ENCODE assay signal across 9 cellular contexts in genomic region chr17:78323821-78324390, GRCh38. TPM values are rescaled to one million over a fixed set of nuclear protein-coding genes. Genes with fewer than 3 reads are reported as not detected.
A peak's percentile ranks its signal among the peaks of the same experiment; 100 is the strongest.
DNase-seq lines count a peak whose midpoint lies in the region; ATAC-seq and TF ChIP-seq lines count a peak whose summit lies in the region.
"Had no signal": no experiment of that assay in that cellular context is flagged by ENCODE, and none has a peak within 500 bp of the region (broad histone marks: within the 10 kb centered on the region; RNA-seq: fewer than 3 reads in every experiment).

No MANE protein-coding gene starts in this region.

- peaks cover 35% of the 10 kb centered on the region for H3K4me1 Mint-ChIP-seq in brain

- 43 to 46% methylated on average over 4 to 7 of the region's 7 CpGs for WGBS in upper lobe of left lung, 2 donors

- TF ChIP-seq POLR2A in upper lobe of left lung (IDR thresholded peaks at IDR 0.05): no peak

- intact Hi-C loops in left ventricle myocardium inferior (cut with micrococcal nuclease): no loop called here
- intact Hi-C loops in Right ventricle myocardium inferior (cut with DNase I): loop anchor here (1.0 kb wide), 1 partner anchor 18 kb away; no protein-coding TSS in a partner anchor

- no peak for TF ChIP-seq CTCF in left ventricle myocardium inferior (IDR thresholded peaks at IDR 0.05; ENCODE audit: borderline replicate concordance)
- no peak for TF ChIP-seq CTCF in brain (conservative IDR thresholded peaks at IDR 0.05)
- TF ChIP-seq CTCF in upper lobe of left lung (IDR thresholded peaks at IDR 0.05): no peak

- H3K27me3 ChIP-seq in left ventricle myocardium inferior (ENCODE audit: low read depth): no peaks in the 10 kb centered on the region
- no peaks in the 10 kb centered on the region for H3K27me3 ChIP-seq in upper lobe of left lung

- TF ChIP-seq EP300 in upper lobe of left lung (IDR thresholded peaks at IDR 0.05): no peak

- peaks cover 12% of the 10 kb centered on the region for H3K27me3 Mint-ChIP-seq in brain

- peak overlapping the region; percentile 72 to 98 (median 96) for H3K27ac Mint-ChIP-seq in brain

- no peaks in the 10 kb centered on the region for H3K9me3 Mint-ChIP-seq in brain
- H3K9me3 Mint-ChIP-seq: naive B cell had no signal

- ATAC-seq in Right ventricle myocardium inferior: no peak
- no peak for ATAC-seq in upper lobe of left lung (ENCODE audit: low FRiP score in 2 of 2)

- H3K4me1 ChIP-seq in left ventricle myocardium inferior (peaks cover 42% of the 10 kb centered on the region), upper lobe of left lung (peaks cover 17 to 39% (median 36%) of the 10 kb centered on the region in 4 donors)

- H3K36me3 Mint-ChIP-seq in brain: no peaks in the 10 kb centered on the region
- H3K36me3 Mint-ChIP-seq: naive B cell had no signal

- H3K4me3 ChIP-seq in left ventricle myocardium inferior (peak overlapping the region; percentile 32), upper lobe of left lung (peak overlapping the region in 1 of 4 donors; percentile 5)

- peak overlapping the region; percentile 50 to 72 (median 64) for H3K4me3 Mint-ChIP-seq in brain

- H3K27ac ChIP-seq in left ventricle myocardium inferior (replicated peaks) (peak overlapping the region; percentile 92), upper lobe of left lung (peak overlapping the region; percentile 77 to 93 (median 86))

- H3K36me3 ChIP-seq in left ventricle myocardium inferior (no peaks in the 10 kb centered on the region), upper lobe of left lung (no peaks in the 10 kb centered on the region)

- no peak for DNase-seq in left ventricle myocardium inferior
- DNase-seq in Right ventricle myocardium inferior (ENCODE audit: missing footprints): no peak
- peak; percentile 58 for DNase-seq in myocyte (ENCODE audit: low read depth)
- DNase-seq in upper lobe of left lung: no peak
- no peak for DNase-seq in iPS-NIHi11 (ENCODE audit: low spot score)
- DNase-seq in HUDEP-2 (lab: John Stamatoyannopoulos, UW; ENCODE audit: unreplicated experiment in 76 of 76): no peak
- DNase-seq in DMS153 treated with DMSO at 0.1 percent for 48 hours (lab: John Stamatoyannopoulos, UW; ENCODE audit: unreplicated experiment): no peak
- DNase-seq: naive B cell had no signal

- no peaks in the 10 kb centered on the region for H3K9me3 ChIP-seq in left ventricle myocardium inferior (replicated peaks)
- H3K9me3 ChIP-seq in upper lobe of left lung: no peaks in the 10 kb centered on the region

RNA-seq across cellular contexts. Expression of gene SOCS3, which starts 36.0 kb away (rescaled TPM):
- total RNA-seq in left ventricle myocardium inferior: 9.5 TPM
- 12.2 TPM for total RNA-seq in Right ventricle myocardium inferior
- 11.3 TPM for polyA plus RNA-seq in brain (ENCODE audit: insufficient read depth, low read depth, low replicate concordance)
- total RNA-seq in myocyte: 36.0 and 38.3 TPM in 2 replicates
- 10.1 TPM for polyA plus RNA-seq in myocyte (2012)
- 100 to 1,000 TPM in 3 of 6 donors, 10 to 100 TPM in 3; 67.1 to 173 (median 114) TPM for total RNA-seq in upper lobe of left lung

RNA-seq across cellular contexts. Expression of gene PGS1, which starts 54.5 kb away (rescaled TPM):
- 17.1 TPM for total RNA-seq in left ventricle myocardium inferior
- 16.7 TPM for total RNA-seq in Right ventricle myocardium inferior
- polyA plus RNA-seq in brain (ENCODE audit: insufficient read depth, low read depth, low replicate concordance): 33.6 TPM
- 37.9 and 53.2 TPM in 2 replicates for total RNA-seq in myocyte
- polyA plus RNA-seq in myocyte (2012): 32.8 TPM
- total RNA-seq in upper lobe of left lung: 100 to 1,000 TPM in 2 of 6 donors, 10 to 100 TPM in 4; 79.2 to 348 (median 92.3) TPM
